Comparison of ENCODE assay signal across 1 cellular context in the genomic region with DNA sequence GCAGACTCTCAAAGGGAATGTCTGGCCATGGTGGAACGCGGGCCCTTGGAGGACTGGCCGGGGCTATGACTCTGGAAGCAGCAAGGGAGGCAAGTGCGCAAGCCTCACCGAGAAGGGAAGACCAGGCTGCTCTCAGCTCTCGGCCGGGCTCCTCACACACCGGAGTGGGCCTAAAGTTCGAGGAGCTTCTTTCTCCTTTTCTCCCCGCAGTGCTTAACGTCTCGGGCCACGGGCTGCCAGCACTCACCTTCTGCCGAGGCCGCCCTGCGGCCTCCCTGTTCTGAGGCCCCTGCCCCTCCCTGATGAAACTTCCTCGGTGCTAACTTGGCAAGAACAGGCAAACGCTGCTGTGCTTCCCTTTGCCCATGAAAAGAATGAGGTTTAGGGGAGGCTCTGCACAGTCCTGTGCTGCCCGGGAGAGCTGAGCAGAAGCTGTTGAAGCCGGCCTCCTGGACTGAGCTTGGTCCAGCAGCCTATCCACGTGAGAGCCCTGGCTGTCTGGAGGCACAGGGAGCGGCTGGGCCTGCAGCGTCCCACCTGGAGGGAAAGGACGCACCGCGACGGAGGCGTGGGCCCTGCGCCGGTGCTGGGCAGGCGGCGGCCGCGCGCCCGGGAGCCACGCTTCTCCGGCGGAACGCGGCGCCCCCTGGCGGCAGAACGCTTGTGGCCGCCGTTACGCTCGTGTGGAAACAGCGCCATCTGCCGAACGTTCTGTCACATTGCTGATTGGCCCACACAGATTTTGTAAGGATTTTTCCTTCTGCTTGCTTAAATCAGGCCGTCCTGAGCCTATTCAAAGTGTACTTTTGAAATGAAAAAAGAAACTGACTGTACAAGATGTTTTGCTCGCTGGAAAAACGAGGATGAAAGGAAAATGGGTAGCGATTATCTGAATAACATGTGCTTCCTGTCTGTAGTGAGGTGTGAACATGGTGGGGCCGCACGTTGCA.
TF ChIP-seq lines count a peak whose summit lies in the region.

No MANE protein-coding gene starts in this region.

TF ChIP-seq in K562, 482 proteins besides CTCF, POLR2A, EP300 and RAD21 (continued from another document and continues in another):
- TF ChIP-seq, protein P1, sequence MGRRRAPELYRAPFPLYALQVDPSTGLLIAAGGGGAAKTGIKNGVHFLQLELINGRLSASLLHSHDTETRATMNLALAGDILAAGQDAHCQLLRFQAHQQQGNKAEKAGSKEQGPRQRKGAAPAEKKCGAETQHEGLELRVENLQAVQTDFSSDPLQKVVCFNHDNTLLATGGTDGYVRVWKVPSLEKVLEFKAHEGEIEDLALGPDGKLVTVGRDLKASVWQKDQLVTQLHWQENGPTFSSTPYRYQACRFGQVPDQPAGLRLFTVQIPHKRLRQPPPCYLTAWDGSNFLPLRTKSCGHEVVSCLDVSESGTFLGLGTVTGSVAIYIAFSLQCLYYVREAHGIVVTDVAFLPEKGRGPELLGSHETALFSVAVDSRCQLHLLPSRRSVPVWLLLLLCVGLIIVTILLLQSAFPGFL (CRISPR knock-in tag; IDR thresholded peaks at IDR 0.05), result peak; percentile 77; the same call in 1 of the 2 replicates
- TF ChIP-seq RUNX1 (IDR thresholded peaks at IDR 0.05; ENCODE audit: low read depth) (no peak), PRPF4 (IDR thresholded peaks at IDR 0.05; ENCODE audit: insufficient read depth, low read depth, low read length, poor library complexity, severe bottlenecking) (no peak), KDM4B (IDR thresholded peaks at IDR 0.05; ENCODE audit: borderline replicate concordance in 2 of 2, low read depth in 1 of 2) (no peak), BHLHE40 (IDR thresholded peaks at IDR 0.05; ENCODE audit: low read length) (peak; percentile 17; the same call in 1 of the 2 replicates), IFI16 (CRISPR knock-in tag; IDR thresholded peaks at IDR 0.05) (no peak), CBFA2T2 (conservative IDR thresholded peaks at IDR 0.05) (no peak), SNRNP70 (optimal IDR thresholded peaks at IDR 0.05; ENCODE audit: low read depth, low read length) (no peak), ZNF324 (CRISPR knock-in tag; IDR thresholded peaks at IDR 0.05) (no peak), CEBPB (tag; IDR thresholded peaks at IDR 0.05) (no peak), LCOR (CRISPR knock-in tag; IDR thresholded peaks at IDR 0.05) (peak; percentile 42; the same call in 1 of the 2 replicates), CBX3 (IDR thresholded peaks at IDR 0.05; ENCODE audit: borderline replicate concordance in 1 of 2, low read length in 2 of 2) (peak in 1 of 2 experiments; percentile 53; a peak in 1 of 3 replicates), SMARCA5 (IDR thresholded peaks at IDR 0.05) (no peak), CREBBP (IDR thresholded peaks at IDR 0.05; ENCODE audit: low read depth, low read length) (no peak), MBD2 (IDR thresholded peaks at IDR 0.05; ENCODE audit: borderline replicate concordance, low read depth) (no peak), ELF4 (CRISPR knock-in tag; IDR thresholded peaks at IDR 0.05) (no peak), DNMT1 (IDR thresholded peaks at IDR 0.05) (no peak), RBM25 (IDR thresholded peaks at IDR 0.05; ENCODE audit: low read depth, low read length, severe bottlenecking) (no peak), ZNF253 (CRISPR knock-in tag; conservative IDR thresholded peaks at IDR 0.05) (no peak), NFIX (CRISPR knock-in tag; IDR thresholded peaks at IDR 0.05; ENCODE audit: low read depth) (no peak), SAFB (IDR thresholded peaks at IDR 0.05; ENCODE audit: borderline replicate concordance, low read depth, low read length) (no peak), MCM5 (IDR thresholded peaks at IDR 0.05; ENCODE audit: low read depth) (no peak), PHF21A (IDR thresholded peaks at IDR 0.05; ENCODE audit: borderline replicate concordance, low read depth) (no peak), SOX6 (IDR thresholded peaks at IDR 0.05) (peak; percentile 34; the same call in 1 of the 2 replicates), BRD9 (IDR thresholded peaks at IDR 0.05; ENCODE audit: low read depth, partially characterized antibody) (no peak), GTF2F1 (IDR thresholded peaks at IDR 0.05; ENCODE audit: low read depth, low read length) (no peak), NEUROD1 (IDR thresholded peaks at IDR 0.05; ENCODE audit: borderline replicate concordance, low read depth, low read length, partially characterized antibody) (no peak), MCM7 (IDR thresholded peaks at IDR 0.05) (no peak), TCF7 (IDR thresholded peaks at IDR 0.05; ENCODE audit: borderline replicate concordance) (0 out of 2 replicates have a peak, but pooled peaks have one; percentile 53), COPS2 (conservative IDR thresholded peaks at IDR 0.05) (no peak), CC2D1A (IDR thresholded peaks at IDR 0.05) (no peak), MCM3 (IDR thresholded peaks at IDR 0.05) (no peak), ZNF274 (IDR thresholded peaks at IDR 0.05; ENCODE audit: borderline replicate concordance, low read depth, low read length) (no peak)
- TF ChIP-seq, protein P2, sequence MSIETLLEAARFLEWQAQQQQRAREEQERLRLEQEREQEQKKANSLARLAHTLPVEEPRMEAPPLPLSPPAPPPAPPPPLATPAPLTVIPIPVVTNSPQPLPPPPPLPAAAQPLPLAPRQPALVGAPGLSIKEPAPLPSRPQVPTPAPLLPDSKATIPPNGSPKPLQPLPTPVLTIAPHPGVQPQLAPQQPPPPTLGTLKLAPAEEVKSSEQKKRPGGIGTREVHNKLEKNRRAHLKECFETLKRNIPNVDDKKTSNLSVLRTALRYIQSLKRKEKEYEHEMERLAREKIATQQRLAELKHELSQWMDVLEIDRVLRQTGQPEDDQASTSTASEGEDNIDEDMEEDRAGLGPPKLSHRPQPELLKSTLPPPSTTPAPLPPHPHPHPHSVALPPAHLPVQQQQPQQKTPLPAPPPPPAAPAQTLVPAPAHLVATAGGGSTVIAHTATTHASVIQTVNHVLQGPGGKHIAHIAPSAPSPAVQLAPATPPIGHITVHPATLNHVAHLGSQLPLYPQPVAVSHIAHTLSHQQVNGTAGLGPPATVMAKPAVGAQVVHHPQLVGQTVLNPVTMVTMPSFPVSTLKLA (conservative IDR thresholded peaks at IDR 0.05), result no peak
- TF ChIP-seq, protein P3, sequence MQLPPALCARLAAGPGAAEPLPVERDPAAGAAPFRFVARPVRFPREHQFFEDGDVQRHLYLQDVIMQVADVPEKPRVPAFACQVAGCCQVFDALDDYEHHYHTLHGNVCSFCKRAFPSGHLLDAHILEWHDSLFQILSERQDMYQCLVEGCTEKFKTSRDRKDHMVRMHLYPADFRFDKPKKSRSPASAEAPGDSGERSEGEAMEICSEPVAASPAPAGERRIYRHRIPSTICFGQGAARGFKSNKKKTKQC (CRISPR knock-in tag; IDR thresholded peaks at IDR 0.05), result 0 out of 2 replicates have a peak, but pooled peaks have one; percentile 55
- TF ChIP-seq, protein P4, sequence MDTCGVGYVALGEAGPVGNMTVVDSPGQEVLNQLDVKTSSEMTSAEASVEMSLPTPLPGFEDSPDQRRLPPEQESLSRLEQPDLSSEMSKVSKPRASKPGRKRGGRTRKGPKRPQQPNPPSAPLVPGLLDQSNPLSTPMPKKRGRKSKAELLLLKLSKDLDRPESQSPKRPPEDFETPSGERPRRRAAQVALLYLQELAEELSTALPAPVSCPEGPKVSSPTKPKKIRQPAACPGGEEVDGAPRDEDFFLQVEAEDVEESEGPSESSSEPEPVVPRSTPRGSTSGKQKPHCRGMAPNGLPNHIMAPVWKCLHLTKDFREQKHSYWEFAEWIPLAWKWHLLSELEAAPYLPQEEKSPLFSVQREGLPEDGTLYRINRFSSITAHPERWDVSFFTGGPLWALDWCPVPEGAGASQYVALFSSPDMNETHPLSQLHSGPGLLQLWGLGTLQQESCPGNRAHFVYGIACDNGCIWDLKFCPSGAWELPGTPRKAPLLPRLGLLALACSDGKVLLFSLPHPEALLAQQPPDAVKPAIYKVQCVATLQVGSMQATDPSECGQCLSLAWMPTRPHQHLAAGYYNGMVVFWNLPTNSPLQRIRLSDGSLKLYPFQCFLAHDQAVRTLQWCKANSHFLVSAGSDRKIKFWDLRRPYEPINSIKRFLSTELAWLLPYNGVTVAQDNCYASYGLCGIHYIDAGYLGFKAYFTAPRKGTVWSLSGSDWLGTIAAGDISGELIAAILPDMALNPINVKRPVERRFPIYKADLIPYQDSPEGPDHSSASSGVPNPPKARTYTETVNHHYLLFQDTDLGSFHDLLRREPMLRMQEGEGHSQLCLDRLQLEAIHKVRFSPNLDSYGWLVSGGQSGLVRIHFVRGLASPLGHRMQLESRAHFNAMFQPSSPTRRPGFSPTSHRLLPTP (IDR thresholded peaks at IDR 0.05; ENCODE audit: borderline replicate concordance, extremely low read depth, insufficient read length), result no peak
- TF ChIP-seq, protein P5, sequence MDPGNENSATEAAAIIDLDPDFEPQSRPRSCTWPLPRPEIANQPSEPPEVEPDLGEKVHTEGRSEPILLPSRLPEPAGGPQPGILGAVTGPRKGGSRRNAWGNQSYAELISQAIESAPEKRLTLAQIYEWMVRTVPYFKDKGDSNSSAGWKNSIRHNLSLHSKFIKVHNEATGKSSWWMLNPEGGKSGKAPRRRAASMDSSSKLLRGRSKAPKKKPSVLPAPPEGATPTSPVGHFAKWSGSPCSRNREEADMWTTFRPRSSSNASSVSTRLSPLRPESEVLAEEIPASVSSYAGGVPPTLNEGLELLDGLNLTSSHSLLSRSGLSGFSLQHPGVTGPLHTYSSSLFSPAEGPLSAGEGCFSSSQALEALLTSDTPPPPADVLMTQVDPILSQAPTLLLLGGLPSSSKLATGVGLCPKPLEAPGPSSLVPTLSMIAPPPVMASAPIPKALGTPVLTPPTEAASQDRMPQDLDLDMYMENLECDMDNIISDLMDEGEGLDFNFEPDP (CRISPR knock-in tag; IDR thresholded peaks at IDR 0.05), result no peak
- TF ChIP-seq, protein P6, sequence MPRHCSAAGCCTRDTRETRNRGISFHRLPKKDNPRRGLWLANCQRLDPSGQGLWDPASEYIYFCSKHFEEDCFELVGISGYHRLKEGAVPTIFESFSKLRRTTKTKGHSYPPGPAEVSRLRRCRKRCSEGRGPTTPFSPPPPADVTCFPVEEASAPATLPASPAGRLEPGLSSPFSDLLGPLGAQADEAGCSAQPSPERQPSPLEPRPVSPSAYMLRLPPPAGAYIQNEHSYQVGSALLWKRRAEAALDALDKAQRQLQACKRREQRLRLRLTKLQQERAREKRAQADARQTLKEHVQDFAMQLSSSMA (CRISPR knock-in tag; IDR thresholded peaks at IDR 0.05), result no peak
- TF ChIP-seq, protein P7, sequence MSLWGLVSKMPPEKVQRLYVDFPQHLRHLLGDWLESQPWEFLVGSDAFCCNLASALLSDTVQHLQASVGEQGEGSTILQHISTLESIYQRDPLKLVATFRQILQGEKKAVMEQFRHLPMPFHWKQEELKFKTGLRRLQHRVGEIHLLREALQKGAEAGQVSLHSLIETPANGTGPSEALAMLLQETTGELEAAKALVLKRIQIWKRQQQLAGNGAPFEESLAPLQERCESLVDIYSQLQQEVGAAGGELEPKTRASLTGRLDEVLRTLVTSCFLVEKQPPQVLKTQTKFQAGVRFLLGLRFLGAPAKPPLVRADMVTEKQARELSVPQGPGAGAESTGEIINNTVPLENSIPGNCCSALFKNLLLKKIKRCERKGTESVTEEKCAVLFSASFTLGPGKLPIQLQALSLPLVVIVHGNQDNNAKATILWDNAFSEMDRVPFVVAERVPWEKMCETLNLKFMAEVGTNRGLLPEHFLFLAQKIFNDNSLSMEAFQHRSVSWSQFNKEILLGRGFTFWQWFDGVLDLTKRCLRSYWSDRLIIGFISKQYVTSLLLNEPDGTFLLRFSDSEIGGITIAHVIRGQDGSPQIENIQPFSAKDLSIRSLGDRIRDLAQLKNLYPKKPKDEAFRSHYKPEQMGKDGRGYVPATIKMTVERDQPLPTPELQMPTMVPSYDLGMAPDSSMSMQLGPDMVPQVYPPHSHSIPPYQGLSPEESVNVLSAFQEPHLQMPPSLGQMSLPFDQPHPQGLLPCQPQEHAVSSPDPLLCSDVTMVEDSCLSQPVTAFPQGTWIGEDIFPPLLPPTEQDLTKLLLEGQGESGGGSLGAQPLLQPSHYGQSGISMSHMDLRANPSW (CRISPR knock-in tag; IDR thresholded peaks at IDR 0.05), result no peak
- TF ChIP-seq, protein P8, sequence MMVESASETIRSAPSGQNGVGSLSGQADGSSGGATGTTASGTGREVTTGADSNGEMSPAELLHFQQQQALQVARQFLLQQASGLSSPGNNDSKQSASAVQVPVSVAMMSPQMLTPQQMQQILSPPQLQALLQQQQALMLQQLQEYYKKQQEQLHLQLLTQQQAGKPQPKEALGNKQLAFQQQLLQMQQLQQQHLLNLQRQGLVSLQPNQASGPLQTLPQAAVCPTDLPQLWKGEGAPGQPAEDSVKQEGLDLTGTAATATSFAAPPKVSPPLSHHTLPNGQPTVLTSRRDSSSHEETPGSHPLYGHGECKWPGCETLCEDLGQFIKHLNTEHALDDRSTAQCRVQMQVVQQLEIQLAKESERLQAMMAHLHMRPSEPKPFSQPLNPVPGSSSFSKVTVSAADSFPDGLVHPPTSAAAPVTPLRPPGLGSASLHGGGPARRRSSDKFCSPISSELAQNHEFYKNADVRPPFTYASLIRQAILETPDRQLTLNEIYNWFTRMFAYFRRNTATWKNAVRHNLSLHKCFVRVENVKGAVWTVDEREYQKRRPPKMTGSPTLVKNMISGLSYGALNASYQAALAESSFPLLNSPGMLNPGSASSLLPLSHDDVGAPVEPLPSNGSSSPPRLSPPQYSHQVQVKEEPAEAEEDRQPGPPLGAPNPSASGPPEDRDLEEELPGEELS (CRISPR knock-in tag; IDR thresholded peaks at IDR 0.05; ENCODE audit: borderline replicate concordance), result peak; percentile 72; the same call in 1 of the 2 replicates
- TF ChIP-seq, protein P9, sequence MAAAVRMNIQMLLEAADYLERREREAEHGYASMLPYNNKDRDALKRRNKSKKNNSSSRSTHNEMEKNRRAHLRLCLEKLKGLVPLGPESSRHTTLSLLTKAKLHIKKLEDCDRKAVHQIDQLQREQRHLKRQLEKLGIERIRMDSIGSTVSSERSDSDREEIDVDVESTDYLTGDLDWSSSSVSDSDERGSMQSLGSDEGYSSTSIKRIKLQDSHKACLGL (CRISPR knock-in tag; IDR thresholded peaks at IDR 0.05; ENCODE audit: borderline replicate concordance, poor library complexity, severe bottlenecking), result no peak
- TF ChIP-seq, protein P10, sequence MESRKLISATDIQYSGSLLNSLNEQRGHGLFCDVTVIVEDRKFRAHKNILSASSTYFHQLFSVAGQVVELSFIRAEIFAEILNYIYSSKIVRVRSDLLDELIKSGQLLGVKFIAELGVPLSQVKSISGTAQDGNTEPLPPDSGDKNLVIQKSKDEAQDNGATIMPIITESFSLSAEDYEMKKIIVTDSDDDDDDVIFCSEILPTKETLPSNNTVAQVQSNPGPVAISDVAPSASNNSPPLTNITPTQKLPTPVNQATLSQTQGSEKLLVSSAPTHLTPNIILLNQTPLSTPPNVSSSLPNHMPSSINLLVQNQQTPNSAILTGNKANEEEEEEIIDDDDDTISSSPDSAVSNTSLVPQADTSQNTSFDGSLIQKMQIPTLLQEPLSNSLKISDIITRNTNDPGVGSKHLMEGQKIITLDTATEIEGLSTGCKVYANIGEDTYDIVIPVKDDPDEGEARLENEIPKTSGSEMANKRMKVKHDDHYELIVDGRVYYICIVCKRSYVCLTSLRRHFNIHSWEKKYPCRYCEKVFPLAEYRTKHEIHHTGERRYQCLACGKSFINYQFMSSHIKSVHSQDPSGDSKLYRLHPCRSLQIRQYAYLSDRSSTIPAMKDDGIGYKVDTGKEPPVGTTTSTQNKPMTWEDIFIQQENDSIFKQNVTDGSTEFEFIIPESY (CRISPR knock-in tag; IDR thresholded peaks at IDR 0.05), result peak; percentile 77; the same call in 1 of the 2 replicates
- TF ChIP-seq, protein P11, sequence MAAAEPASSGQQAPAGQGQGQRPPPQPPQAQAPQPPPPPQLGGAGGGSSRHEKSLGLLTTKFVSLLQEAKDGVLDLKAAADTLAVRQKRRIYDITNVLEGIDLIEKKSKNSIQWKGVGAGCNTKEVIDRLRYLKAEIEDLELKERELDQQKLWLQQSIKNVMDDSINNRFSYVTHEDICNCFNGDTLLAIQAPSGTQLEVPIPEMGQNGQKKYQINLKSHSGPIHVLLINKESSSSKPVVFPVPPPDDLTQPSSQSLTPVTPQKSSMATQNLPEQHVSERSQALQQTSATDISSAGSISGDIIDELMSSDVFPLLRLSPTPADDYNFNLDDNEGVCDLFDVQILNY (CRISPR knock-in tag; IDR thresholded peaks at IDR 0.05), result no peak
